In genomic region chr10:92826504-92826903, GRCh38 we compare ENCODE assay signal across 10 cellular contexts. TPM values are rescaled to one million over a fixed set of nuclear protein-coding genes. Genes with fewer than 3 reads are reported as not detected.
DNase-seq lines count a peak whose midpoint lies in the region; ATAC-seq, FAIRE-seq and TF ChIP-seq lines count a peak whose summit lies in the region.
"Had no signal": no experiment of that assay in that cellular context is flagged by ENCODE, and none has a peak within 500 bp of the region (broad histone marks: within the 10 kb centered on the region; RNA-seq: fewer than 3 reads in every experiment).

No MANE protein-coding gene starts in this region.

- no peak for DNase-seq in A549 (ENCODE audit: low read depth in 1 of 2, low spot score in 1 of 2)
- no peak for DNase-seq in K562 (ENCODE audit: extremely low read depth in 1 of 4, low spot score in 3 of 4)
- DNase-seq in right cardiac atrium: no peak
- DNase-seq in GM19240 (ENCODE audit: insufficient read length, low spot score): no peak
- DNase-seq in NCI-H510A treated with DMSO at 0.1 percent for 48 hours (lab: John Stamatoyannopoulos, UW): no peak
- DNase-seq: CD4-positive, CD25-positive, alpha-beta regulatory T cell; H7 had no signal

- H3K4me1 ChIP-seq in A549: peaks cover 16% of the 10 kb centered on the region
- H3K4me1 ChIP-seq in BLaER1 treated with 17β-estradiol and CSF1 and Interleukin-3, amounts not matched to agents 10 nM and 100 nM: peaks cover 17 to 44% (median 29%) of the 10 kb centered on the region in 10 experiments
- H3K4me1 ChIP-seq in K562 (replicated peaks in 1 of 2; ENCODE audit: control insufficient read depth in 2 of 2, insufficient read depth in 2 of 2, low read length in 2 of 2): peaks cover 0 to 20% of the 10 kb centered on the region in 2 experiments; a peak in 3 of 5 replicates
- peaks cover 2% of the 10 kb centered on the region for H3K4me1 ChIP-seq in right cardiac atrium (ENCODE audit: control insufficient read depth, insufficient read depth, low read length)

- no peaks in the 10 kb centered on the region for H4K20me1 ChIP-seq in BLaER1 treated with 17β-estradiol and CSF1 and Interleukin-3, amounts not matched to agents 10 nM and 100 nM
- H4K20me1 ChIP-seq in K562 (replicated peaks; ENCODE audit: control insufficient read depth, insufficient read depth, low read length): no peaks in the 10 kb centered on the region
- H4K20me1 ChIP-seq: BLaER1 had no signal

- no peaks in the 10 kb centered on the region for H3K36me3 ChIP-seq in BLaER1 treated with 17β-estradiol and CSF1 and Interleukin-3, amounts not matched to agents 10 nM and 100 nM
- no peaks in the 10 kb centered on the region for H3K36me3 ChIP-seq in K562 (ENCODE audit: control insufficient read depth, insufficient read depth, low read length)
- H3K36me3 ChIP-seq: BLaER1 had no signal

- H3K27me3 ChIP-seq in BLaER1 treated with 17β-estradiol and CSF1 and Interleukin-3, amounts not matched to agents 10 nM and 100 nM: no peaks in the 10 kb centered on the region
- H3K27me3 ChIP-seq in K562 (ENCODE audit: control insufficient read depth in 2 of 2, insufficient read depth in 2 of 2, low read length in 2 of 2): no peaks in the 10 kb centered on the region
- H3K27me3 ChIP-seq in right cardiac atrium (ENCODE audit: control insufficient read depth, insufficient read depth): no peaks in the 10 kb centered on the region
- H3K27me3 ChIP-seq: BLaER1 had no signal

- H3K79me2 ChIP-seq in K562 (ENCODE audit: control insufficient read depth, insufficient read depth, low read length): peaks cover 14% of the 10 kb centered on the region

- CTCF ChIA-PET in A549 (lab: Yijun Ruan, JAX): no interaction called here
- CTCF ChIA-PET in K562 (lab: Yijun Ruan, JAX; ENCODE audit: low intra/inter-chr PET ratio): no interaction called here

- no peak overlapping the region for H3K9ac ChIP-seq in BLaER1 treated with 17β-estradiol and CSF1 and Interleukin-3, amounts not matched to agents 10 nM and 100 nM
- no peak overlapping the region for H3K9ac ChIP-seq in K562 (ENCODE audit: insufficient read depth in 1 of 2, low read depth in 2 of 2, low read length in 2 of 2)
- H3K9ac ChIP-seq: BLaER1 had no signal

- BruUV-seq in K562 (replicated peaks; lab: Mats Ljungman, UMichigan): no TSS peak

- no peak for FAIRE-seq in A549 (lab: Jason Lieb, UNC)
- FAIRE-seq in K562 (lab: Jason Lieb, UNC): no peak

- no peaks in the 10 kb centered on the region for H3K9me1 ChIP-seq in K562 (ENCODE audit: control insufficient read depth, insufficient read depth, low read length)

- intact Hi-C loops in K562 (cut with micrococcal nuclease) (no loop called here), right cardiac atrium (cut with DNase I) (no loop called here)

- H3K4me3 ChIP-seq in A549 (no peak overlapping the region), K562 (no peak overlapping the region), right cardiac atrium (ENCODE audit: low read length) (no peak overlapping the region)
- no peak overlapping the region for H3K4me3 ChIP-seq in BLaER1 treated with 17β-estradiol and CSF1 and Interleukin-3, amounts not matched to agents 10 nM and 100 nM
- H3K4me3 ChIP-seq: BLaER1 had no signal

- peak overlapping the region; percentile 67 for H2AFZ ChIP-seq in K562 (ENCODE audit: low read depth, low read length)

- POLR2A ChIA-PET in A549 (lab: Yijun Ruan, JAX): no interaction called here
- POLR2A ChIA-PET in K562 (lab: Yijun Ruan, JAX): no interaction called here

- ATAC-seq in A549 (no peak), K562 (no peak), right cardiac atrium (peak in 1 of 2 donors; percentile 30), HG02798 (IDR thresholded peaks at IDR 0.05; ENCODE audit: poor library complexity, unreplicated experiment) (no peak)

- H3K27ac ChIP-seq in A549 (peak overlapping the region; percentile 11 to 52; a peak in 4 of 6 replicates), K562 (ENCODE audit: extremely low read depth, low read depth, low read length) (no peak overlapping the region), right cardiac atrium (ENCODE audit: low read length) (peak overlapping the region; percentile 61)
- H3K27ac ChIP-seq in BLaER1 treated with 17β-estradiol and CSF1 and Interleukin-3, amounts not matched to agents 10 nM and 100 nM: no peak overlapping the region
- H3K27ac ChIP-seq: BLaER1 had no signal

- TF ChIP-seq CTCF in A549 (IDR thresholded peaks at IDR 0.05) (no peak), K562 (IDR thresholded peaks at IDR 0.05 in 2 of 3, conservative IDR thresholded peaks at IDR 0.05 in 1 of 3; ENCODE audit: insufficient read depth in 2 of 3, low read depth in 1 of 3, low read length in 3 of 3) (no peak)

- TF ChIP-seq POLR2A in A549 (IDR thresholded peaks at IDR 0.05; ENCODE audit: low read length) (no peak), K562 (conservative IDR thresholded peaks at IDR 0.05) (no peak)

- in situ Hi-C loops in K562 (cut with MboI): no loop called here

- TF ChIP-seq EP300 in A549 (IDR thresholded peaks at IDR 0.05): no peak
- no peak for TF ChIP-seq EP300 in K562 (IDR thresholded peaks at IDR 0.05; ENCODE audit: low read length)

- H3K9me3 ChIP-seq in A549: peaks cover 2% of the 10 kb centered on the region
- H3K9me3 ChIP-seq in BLaER1 treated with 17β-estradiol and CSF1 and Interleukin-3, amounts not matched to agents 10 nM and 100 nM (replicated peaks in 1 of 11): peaks cover 0 to 2% (median 1%) of the 10 kb centered on the region in 11 experiments; a peak in 8 of 22 replicates
- H3K9me3 ChIP-seq in K562 (replicated peaks; ENCODE audit: control insufficient read depth, insufficient read depth, low read depth, low read length): peaks cover 7% of the 10 kb centered on the region
- H3K9me3 ChIP-seq in right cardiac atrium (ENCODE audit: control insufficient read depth, low read length): no peaks in the 10 kb centered on the region

- H3K4me2 ChIP-seq in A549 (no peak overlapping the region), K562 (ENCODE audit: insufficient read depth, low read length) (no peak overlapping the region)
- peak overlapping the region in 6 of 11 experiments; percentile 3 to 51 (median 16); a peak in 6 of 22 replicates for H3K4me2 ChIP-seq in BLaER1 treated with 17β-estradiol and CSF1 and Interleukin-3, amounts not matched to agents 10 nM and 100 nM
- H3K4me2 ChIP-seq: BLaER1 had no signal

- TF ChIP-seq RAD21 in A549 (conservative IDR thresholded peaks at IDR 0.05 in 1 of 2, IDR thresholded peaks at IDR 0.05 in 1 of 2) (no peak), K562 (CRISPR knock-in tag; conservative IDR thresholded peaks at IDR 0.05 in 1 of 2, IDR thresholded peaks at IDR 0.05 in 1 of 2) (no peak)

TF ChIP-seq in A549, 52 proteins besides CTCF, POLR2A, EP300 and RAD21 (continues in another document):
- no peak for TF ChIP-seq MAFK (IDR thresholded peaks at IDR 0.05; ENCODE audit: partially characterized antibody)
- TF ChIP-seq E2F6 (IDR thresholded peaks at IDR 0.05; ENCODE audit: borderline replicate concordance, low read depth): no peak
- no peak for TF ChIP-seq KDM1A (IDR thresholded peaks at IDR 0.05; ENCODE audit: low read depth)
- no peak for TF ChIP-seq JUN (IDR thresholded peaks at IDR 0.05)
- no peak for TF ChIP-seq HOXA7 (CRISPR knock-in tag; IDR thresholded peaks at IDR 0.05)
- TF ChIP-seq RARB (CRISPR knock-in tag; IDR thresholded peaks at IDR 0.05): no peak

TF ChIP-seq in K562, 482 proteins besides CTCF, POLR2A, EP300 and RAD21:
- TF ChIP-seq, protein P1, sequence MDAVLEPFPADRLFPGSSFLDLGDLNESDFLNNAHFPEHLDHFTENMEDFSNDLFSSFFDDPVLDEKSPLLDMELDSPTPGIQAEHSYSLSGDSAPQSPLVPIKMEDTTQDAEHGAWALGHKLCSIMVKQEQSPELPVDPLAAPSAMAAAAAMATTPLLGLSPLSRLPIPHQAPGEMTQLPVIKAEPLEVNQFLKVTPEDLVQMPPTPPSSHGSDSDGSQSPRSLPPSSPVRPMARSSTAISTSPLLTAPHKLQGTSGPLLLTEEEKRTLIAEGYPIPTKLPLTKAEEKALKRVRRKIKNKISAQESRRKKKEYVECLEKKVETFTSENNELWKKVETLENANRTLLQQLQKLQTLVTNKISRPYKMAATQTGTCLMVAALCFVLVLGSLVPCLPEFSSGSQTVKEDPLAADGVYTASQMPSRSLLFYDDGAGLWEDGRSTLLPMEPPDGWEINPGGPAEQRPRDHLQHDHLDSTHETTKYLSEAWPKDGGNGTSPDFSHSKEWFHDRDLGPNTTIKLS (IDR thresholded peaks at IDR 0.05; ENCODE audit: borderline replicate concordance, low read depth): 0 out of 2 replicates have a peak, but pooled peaks have one; percentile 36
- TF ChIP-seq ZNF75A (CRISPR knock-in tag; IDR thresholded peaks at IDR 0.05): no peak

RNA-seq across cellular contexts. Expression of gene EXOC6, which starts 21.8 kb away (rescaled TPM):
- polyA plus RNA-seq in A549 (2011; rRNA removed): 48.5 and 50.4 TPM in 2 replicates
- 4.4 TPM in 2 replicates for polyA plus RNA-seq in A549 (2012; cell fraction: cytosol; rRNA removed)
- polyA plus RNA-seq in A549 (2012; cell fraction: nucleus; rRNA removed): 3.2 and 4.0 TPM in 2 replicates
- 16.8 to 20.2 TPM (median 17.3 TPM) in 3 replicates for polyA plus RNA-seq in A549 (2017; fragmentation: RNase III; extraction: RNeasy Plus Mini Kit Qiagen cat#74134 plus additional on column Dnase treatment)
- polyA minus RNA-seq in A549 (2011; rRNA and poly(A)+ RNA removed): 50.9 and 65.8 TPM in 2 replicates
- 16.4 and 84.1 TPM in 2 replicates for total RNA-seq in K562 (2011; cell fraction: chromatin; rRNA removed; ENCODE audit: low replicate concordance)
- total RNA-seq in K562 (2011; cell fraction: nucleolus; rRNA removed): 24.0 and 28.2 TPM in 2 replicates
- 25.2 and 30.2 TPM in 2 replicates for total RNA-seq in K562 (2011; cell fraction: nucleoplasm; rRNA removed)
- total RNA-seq in K562 (2014; rRNA removed): 21.3 and 45.1 TPM in 2 replicates
- 34.7 and 41.8 TPM in 2 replicates for total RNA-seq in K562 (2014; rRNA removed; fragmentation: Illumina TruSeq; extraction: Trizol)
- 30.1 and 34.7 TPM in 2 replicates for total RNA-seq in K562 (2015; rRNA removed; fragmentation: Illumina TruSeq; extraction: Trizol)
- 24.7 and 25.0 TPM in 2 replicates for total RNA-seq in K562 (2021)
- 24.9 and 42.5 TPM in 2 replicates for polyA plus RNA-seq in K562 (2011; rRNA removed)
- 3.8 and 8.0 TPM in 2 replicates for polyA plus RNA-seq in K562 (2011; cell fraction: cytosol; rRNA removed)
- polyA plus RNA-seq in K562 (2011; cell fraction: nucleus; rRNA removed): 20.7 and 27.0 TPM in 2 replicates
- 20.9 and 30.9 TPM in 2 replicates for polyA plus RNA-seq in K562 (2012)
- polyA plus RNA-seq in K562 (2014; fragmentation: Illumina TruSeq; extraction: Trizol): 40.4 and 42.8 TPM in 2 replicates
- polyA plus RNA-seq in K562 (2014; fragmentation: Nextera tagmentation; extraction: Ambion mirVana): 10 to 100 TPM; 13.9 to 17.0 TPM
- polyA plus RNA-seq in K562 (2014; rRNA removed): 14.2 and 17.3 TPM in 2 replicates
- polyA minus RNA-seq in K562 (2011; rRNA and poly(A)+ RNA removed): 21.3 and 30.5 TPM in 2 replicates
- polyA minus RNA-seq in K562 (2011; cell fraction: cytosol; rRNA and poly(A)+ RNA removed): 16.7 and 23.3 TPM in 2 replicates
- 13.7 and 44.5 TPM in 2 replicates for polyA minus RNA-seq in K562 (2011; cell fraction: nucleus; rRNA and poly(A)+ RNA removed)
- total RNA-seq in right cardiac atrium: 1 to 10 TPM; 6.7 to 9.5 (median 9.0) TPM
- 5.7 TPM for polyA plus RNA-seq in right cardiac atrium

Comparison
In these comparisons a context has a peak if more than half of its experiments do, and no peak if none do; other contexts are left out.
1. H3K27ac ChIP-seq: peak in A549 (2 of 2) and right cardiac atrium (single experiment); none in BLaER1 treated with 17β-estradiol and CSF1 and Interleukin-3, amounts not matched to agents 10 nM and 100 nM (0 of 11) and K562 (single experiment).
2. H3K4me2 ChIP-seq: peak in BLaER1 treated with 17β-estradiol and CSF1 and Interleukin-3, amounts not matched to agents 10 nM and 100 nM (6 of 11); none in A549 (single experiment) and K562 (single experiment).